In the genomic region with DNA sequence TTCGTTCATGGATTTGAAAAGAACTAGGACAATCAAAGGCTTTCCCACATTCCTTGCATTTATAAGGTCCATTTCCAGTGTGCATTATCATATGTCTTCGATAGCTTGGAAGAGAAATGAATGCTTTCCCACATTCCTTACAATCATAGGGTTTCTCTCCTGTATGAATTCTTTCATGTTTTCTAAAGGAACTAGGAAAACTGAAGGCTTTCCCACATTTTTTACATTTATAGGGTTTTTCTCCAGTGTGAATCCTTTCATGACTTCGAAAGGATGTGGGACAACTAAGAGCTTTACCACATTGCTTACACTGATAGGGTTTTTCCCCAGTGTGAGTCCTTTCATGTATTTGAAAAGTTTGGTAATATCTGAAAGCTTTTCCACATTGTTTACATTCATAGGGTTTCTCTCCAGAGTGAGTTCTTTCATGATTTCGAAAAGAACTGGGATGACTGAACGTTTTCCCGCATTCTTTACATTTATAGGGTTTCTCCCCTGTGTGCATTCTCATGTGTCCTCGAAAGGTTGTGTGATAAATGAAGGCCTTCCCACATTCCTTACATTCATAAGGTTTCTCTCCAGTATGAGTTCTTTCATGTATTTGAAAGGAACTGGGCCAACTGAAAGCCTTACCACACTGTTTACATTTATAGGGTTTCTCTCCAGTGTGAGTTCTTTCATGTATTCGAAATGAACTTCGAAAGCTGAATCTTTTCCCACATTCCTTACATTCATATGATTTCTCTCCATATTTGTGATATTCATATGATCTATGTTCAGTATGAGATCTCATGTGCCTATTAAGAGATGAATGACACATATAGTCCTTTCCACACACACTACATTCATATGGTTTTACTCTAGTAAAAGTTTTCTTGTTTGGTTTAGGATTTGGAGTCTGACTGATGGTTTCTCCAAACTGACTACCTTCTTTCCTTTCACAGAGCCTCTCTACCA, we compare ENCODE assay signal across 24 cellular contexts.
"Had no signal": no experiment of that assay in that cellular context is flagged by ENCODE, and none has a peak within 500 bp of the region (broad histone marks: within the 10 kb centered on the region; RNA-seq: fewer than 3 reads in every experiment).

No MANE protein-coding gene starts in this region.

- DNase-seq: activated T-cell treated with anti-CD3 and anti-CD28 coated beads, Interleukin-2, amount 50 U/mL, for 1 hour; amniotic stem cell; dorsolateral prefrontal cortex; effector memory CD8-positive, alpha-beta T cell; esophagus squamous epithelium; gastrocnemius medialis; head of caudate nucleus; hypothalamus; left ventricle myocardium inferior; mammary epithelial cell; ovary; psoas muscle; right cardiac atrium; stimulated activated CD4-positive, alpha-beta T cell treated with anti-CD3 and anti-CD28 coated beads, Interleukin-12 subunit alpha, Interleukin-12 subunit beta, amount 100 ng/mL, for 4 hours; T1000; tibial artery had no signal

- H3K27me3 ChIP-seq: breast epithelium, dorsolateral prefrontal cortex, esophagus squamous epithelium, gastrocnemius medialis, neutrophil, ovary, tibial artery had no signal

- H3K27ac ChIP-seq: breast epithelium, dorsolateral prefrontal cortex, esophagus squamous epithelium, gastrocnemius medialis, left ventricle myocardium inferior, neutrophil, ovary, psoas muscle, tibial artery had no signal

- H3K4me1 ChIP-seq: breast epithelium, esophagus squamous epithelium, gastrocnemius medialis, left ventricle myocardium inferior, psoas muscle, tibial artery had no signal

- FAIRE-seq: colon had no signal

- H3K27ac Mint-ChIP-seq: activated naive CD8-positive, alpha-beta T cell; effector memory CD8-positive, alpha-beta T cell; nephron; stimulated activated naive CD8-positive, alpha-beta T cell treated with anti-CD3 and anti-CD28 coated beads, Interleukin-15, Interleukin-2, amounts not matched to agents 100 ng/mL and 50 ng/mL, for 24 hours; WTC11 had no signal

- H3K4me3 Mint-ChIP-seq: activated naive CD8-positive, alpha-beta T cell; central memory CD8-positive, alpha-beta T cell; effector memory CD8-positive, alpha-beta T cell; nephron; stimulated activated naive CD8-positive, alpha-beta T cell treated with anti-CD3 and anti-CD28 coated beads, Interleukin-15, Interleukin-2, amounts not matched to agents 100 ng/mL and 50 ng/mL, for 24 hours; WTC11 had no signal

- H3K27me3 Mint-ChIP-seq: activated naive CD8-positive, alpha-beta T cell; central memory CD8-positive, alpha-beta T cell; effector memory CD8-positive, alpha-beta T cell; stimulated activated naive CD8-positive, alpha-beta T cell treated with anti-CD3 and anti-CD28 coated beads, Interleukin-15, Interleukin-2, amounts not matched to agents 100 ng/mL and 50 ng/mL, for 24 hours had no signal

- H3K4me1 Mint-ChIP-seq: central memory CD8-positive, alpha-beta T cell; nephron; WTC11 had no signal

- ATAC-seq: effector memory CD8-positive, alpha-beta T cell; gastrocnemius medialis; psoas muscle; right cardiac atrium; WTC11 had no signal

- H3K4me3 ChIP-seq: breast epithelium, dorsolateral prefrontal cortex, esophagus squamous epithelium, left ventricle myocardium inferior, ovary, psoas muscle, tibial artery had no signal

- H3K36me3 ChIP-seq: neutrophil had no signal
